Comparison of ENCODE assay signal across 19 cellular contexts in the genomic region with DNA sequence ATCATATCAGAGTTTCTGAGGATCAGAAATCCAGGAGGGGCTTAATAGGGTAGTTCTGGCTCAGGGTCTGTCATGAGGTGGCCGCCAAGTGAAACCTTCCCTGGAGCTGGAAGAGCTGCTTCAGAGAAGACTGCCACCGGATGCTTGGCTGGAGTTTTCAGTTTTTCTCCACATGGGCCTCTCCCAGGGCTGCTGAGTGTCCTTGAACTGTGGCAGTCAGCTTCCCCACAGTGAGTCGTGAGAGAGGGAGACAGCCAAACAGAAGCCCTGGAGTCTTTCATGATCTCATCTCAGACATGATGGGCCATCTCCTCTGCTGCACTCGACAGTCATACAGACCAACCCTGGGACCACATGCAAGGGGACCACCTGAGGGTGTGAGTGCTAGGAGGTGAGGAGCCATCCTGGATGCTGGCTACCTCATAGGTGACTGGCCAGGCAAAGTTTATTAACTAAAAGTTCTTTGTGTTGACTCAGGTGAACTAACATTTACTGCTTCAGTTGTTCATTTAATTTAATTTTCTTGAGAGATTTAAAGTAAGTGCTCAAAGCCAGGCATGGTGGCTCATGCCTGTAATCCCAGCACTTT.
A peak's percentile ranks its signal among the peaks of the same experiment; 100 is the strongest.
DNase-seq lines count a peak whose midpoint lies in the region; ATAC-seq and TF ChIP-seq lines count a peak whose summit lies in the region.
"Had no signal": no experiment of that assay in that cellular context is flagged by ENCODE, and none has a peak within 500 bp of the region (broad histone marks: within the 10 kb centered on the region; RNA-seq: fewer than 3 reads in every experiment).

No MANE protein-coding gene starts in this region.

- POLR2A ChIA-PET in activated B cell treated with CpG ODN at 0.5 μM for 24 hours (lab: Charles Lee) = interaction anchor here (1.0 kb wide), 1 partner anchor 24 kb away, joined by 3 read pairs; no protein-coding TSS in a partner anchor

- no peak for ATAC-seq in activated B cell treated with CpG ODN at 0.5 μM for 24 hours (ENCODE audit: low read depth)
- ATAC-seq in GM18907 (IDR thresholded peaks at IDR 0.05; ENCODE audit: unreplicated experiment) = no peak
- ATAC-seq in GM18858 (IDR thresholded peaks at IDR 0.05; ENCODE audit: unreplicated experiment) = no peak
- ATAC-seq: activated CD8-positive, alpha-beta memory T cell treated with anti-CD3 and anti-CD28 coated beads, Interleukin-2, amount 10 ng/mL, durations not matched to agents 7 days and 5 days; sciatic nerve had no signal

- peak overlapping the region; percentile 35 for H3K27ac Mint-ChIP-seq in activated B cell treated with CpG ODN at 0.5 μM for 24 hours
- H3K27ac Mint-ChIP-seq: activated CD8-positive, alpha-beta memory T cell treated with anti-CD3 and anti-CD28 coated beads, Interleukin-2, amount 10 ng/mL, durations not matched to agents 7 days and 5 days; activated T-helper 1 cell treated with anti-CD3 and anti-CD28 coated beads, Interleukin-12 subunit alpha, Interleukin-12 subunit beta, Interleukin-2, Interleukin-4 antibody, amounts not matched to agents 30 ng/mL and 10 ng/mL and 1 ng/mL, durations not matched to agents 14 hours and 24 hours and 36 hours; CD4-positive, alpha-beta T cell had no signal

- peaks cover 15% of the 10 kb centered on the region for H3K36me3 Mint-ChIP-seq in activated B cell treated with CpG ODN at 0.5 μM for 24 hours (ENCODE audit: low read depth)
- H3K36me3 Mint-ChIP-seq: brain had no signal

- H3K4me1 Mint-ChIP-seq in activated B cell treated with CpG ODN at 0.5 μM for 24 hours = peaks cover 31% of the 10 kb centered on the region

- peak; percentile 40 for DNase-seq in AG08395 (ENCODE audit: low spot score)
- peak; percentile 39 for DNase-seq in HK-2 (ENCODE audit: unreplicated experiment)
- no peak for DNase-seq in activated B cell treated with CpG ODN at 0.5 μM for 24 hours
- DNase-seq in iris pigment epithelial cell (ENCODE audit: low read depth) = peak; percentile 16
- no peak for DNase-seq in activated CD4-positive, CD25-positive, alpha-beta regulatory T cell treated with anti-CD3 and anti-CD28 coated beads, Interleukin-2, amount 50 U/mL, for 72 hours
- no peak for DNase-seq in hepatic stellate cell (ENCODE audit: low spot score)
- DNase-seq: activated CD4-positive, alpha-beta T cell treated with anti-CD3 and anti-CD28 coated beads for 48 hours; activated CD8-positive, alpha-beta memory T cell treated with anti-CD3 and anti-CD28 coated beads, Interleukin-2, amount 10 ng/mL, durations not matched to agents 7 days and 5 days; CD4-positive, alpha-beta T cell; colonic mucosa; DMS153; GOT3; NCI-H1436 treated with DMSO at 0.1 percent for 48 hours; NCI-H2171 treated with DMSO at 0.1 percent for 48 hours had no signal

- CTCF ChIA-PET in activated B cell treated with CpG ODN at 0.5 μM for 24 hours (lab: Charles Lee) = interaction anchor here (1.7 kb wide), 1 partner anchor 292 kb away, joined by 4 read pairs; no protein-coding TSS in a partner anchor

- intact Hi-C loops in activated B cell treated with CpG ODN at 0.5 μM for 24 hours (cut with micrococcal nuclease) = no loop called here

- H3K4me3 Mint-ChIP-seq in activated B cell treated with CpG ODN at 0.5 μM for 24 hours = no peak overlapping the region
- H3K4me3 Mint-ChIP-seq: activated CD8-positive, alpha-beta memory T cell treated with anti-CD3 and anti-CD28 coated beads, Interleukin-2, amount 10 ng/mL, durations not matched to agents 7 days and 5 days; activated T-helper 1 cell treated with anti-CD3 and anti-CD28 coated beads, Interleukin-12 subunit alpha, Interleukin-12 subunit beta, Interleukin-2, Interleukin-4 antibody, amounts not matched to agents 30 ng/mL and 10 ng/mL and 1 ng/mL, durations not matched to agents 14 hours and 24 hours and 36 hours; brain; CD4-positive, alpha-beta T cell had no signal

- TF ChIP-seq CTCF in activated B cell treated with CpG ODN at 0.5 μM for 24 hours (IDR thresholded peaks at IDR 0.05) = no peak

- no peaks in the 10 kb centered on the region for H3K9me3 Mint-ChIP-seq in activated B cell treated with CpG ODN at 0.5 μM for 24 hours
- H3K9me3 Mint-ChIP-seq: activated T-helper 1 cell treated with anti-CD3 and anti-CD28 coated beads, Interleukin-12 subunit alpha, Interleukin-12 subunit beta, Interleukin-2, Interleukin-4 antibody, amounts not matched to agents 30 ng/mL and 10 ng/mL and 1 ng/mL, durations not matched to agents 14 hours and 24 hours and 36 hours; CD4-positive, alpha-beta T cell had no signal

- H3K27me3 Mint-ChIP-seq in activated B cell treated with CpG ODN at 0.5 μM for 24 hours = no peaks in the 10 kb centered on the region
- H3K27me3 Mint-ChIP-seq: activated CD8-positive, alpha-beta memory T cell treated with anti-CD3 and anti-CD28 coated beads, Interleukin-2, amount 10 ng/mL, durations not matched to agents 7 days and 5 days; CD4-positive, alpha-beta T cell had no signal

Comparison
In these comparisons a context has a peak if more than half of its experiments do, and no peak if none do; other contexts are left out.
1. DNase-seq: peak in AG08395 (single experiment), HK-2 (single experiment) and iris pigment epithelial cell (single experiment); none in activated B cell treated with CpG ODN at 0.5 μM for 24 hours (single experiment), activated CD4-positive, CD25-positive, alpha-beta regulatory T cell treated with anti-CD3 and anti-CD28 coated beads, Interleukin-2, amount 50 U/mL, for 72 hours (single experiment) and hepatic stellate cell (single experiment).